Comparison of ENCODE assay signal across 8 cellular contexts in the genomic region with DNA sequence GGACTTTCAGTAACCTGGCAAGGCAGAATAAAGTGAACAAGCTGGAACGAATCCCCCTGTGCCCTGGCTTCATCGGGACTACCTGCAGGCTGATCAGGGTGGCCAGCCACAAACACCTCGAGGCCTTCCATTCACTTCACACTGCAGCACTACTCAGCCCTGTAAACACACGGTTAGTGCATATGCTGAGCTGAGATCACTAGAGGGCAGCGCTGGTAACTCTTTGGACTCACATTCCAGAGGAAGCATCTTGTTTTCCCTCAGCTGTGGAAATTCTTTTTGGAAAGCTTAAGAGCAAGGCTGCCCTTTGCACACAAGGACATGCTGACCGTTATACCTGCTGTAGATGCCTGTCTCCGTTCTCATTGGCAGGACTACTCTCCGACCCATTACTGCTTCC. TPM values are rescaled to one million over a fixed set of nuclear protein-coding genes. Genes with fewer than 3 reads are reported as not detected.
DNase-seq lines count a peak whose midpoint lies in the region; ATAC-seq and TF ChIP-seq lines count a peak whose summit lies in the region.

No MANE protein-coding gene starts in this region.

- H3K9me3 ChIP-seq in naive thymus-derived CD4-positive, alpha-beta T cell (ENCODE audit: control insufficient read depth in 2 of 3, low read length in 3 of 3) = no peaks in the 10 kb centered on the region

- H3K4me3 ChIP-seq in naive thymus-derived CD4-positive, alpha-beta T cell (ENCODE audit: low read length) = no peak overlapping the region

- peaks cover 20 to 95% (median 36%) of the 10 kb centered on the region in 3 experiments for H3K36me3 ChIP-seq in naive thymus-derived CD4-positive, alpha-beta T cell (ENCODE audit: control insufficient read depth in 2 of 3, insufficient read depth in 3 of 3, low read length in 3 of 3)

- peak overlapping the region in 4 of 9 donors; percentile 7 to 66 (median 40) for H3K27ac Mint-ChIP-seq in naive thymus-derived CD4-positive, alpha-beta T cell
- H3K27ac Mint-ChIP-seq in mesothelial cell of epicardium = no peak overlapping the region

- TF ChIP-seq CTCF in AG09319 (IDR thresholded peaks at IDR 0.05; ENCODE audit: low read depth, low read length) = peak; percentile 58
- peak; percentile 55 for TF ChIP-seq CTCF in GM13977 (IDR thresholded peaks at IDR 0.05; ENCODE audit: extremely low read depth, insufficient read depth, missing control alignments)
- no peak for TF ChIP-seq CTCF in mesothelial cell of epicardium (IDR thresholded peaks at IDR 0.05; ENCODE audit: unreplicated experiment)

- DNase-seq in AG09319 (ENCODE audit: extremely low read depth, low read depth) = no peak
- DNase-seq in GM13977 (ENCODE audit: low spot score) = no peak
- DNase-seq in NCI-H69 (lab: John Stamatoyannopoulos, UW) = peak; percentile 51
- DNase-seq in cerebellar cortex (ENCODE audit: low spot score) = peak; percentile 86
- no peak for DNase-seq in naive thymus-derived CD4-positive, alpha-beta T cell
- no peak for DNase-seq in mesothelial cell of epicardium (ENCODE audit: low spot score in 2 of 2, unreplicated experiment in 2 of 2)
- DNase-seq in stimulated activated CD4-positive, alpha-beta T cell treated with anti-CD3 and anti-CD28 coated beads, Interleukin-4, amount 100 ng/mL, for 1 hour = no peak

- POLR2A ChIA-PET in naive thymus-derived CD4-positive, alpha-beta T cell (lab: Charles Lee) = no interaction called here

- in situ Hi-C loops in GM13977 (cut with MboI; ENCODE audit: low pct_unique_long_range_greater_than_20kb, low sequenced_read_pairs, unreplicated experiment) = no loop called here

- H3K9me3 Mint-ChIP-seq in naive thymus-derived CD4-positive, alpha-beta T cell = no peaks in the 10 kb centered on the region
- no peaks in the 10 kb centered on the region for H3K9me3 Mint-ChIP-seq in mesothelial cell of epicardium

- intact Hi-C loops in naive thymus-derived CD4-positive, alpha-beta T cell (cut with micrococcal nuclease) = no loop called here

- ATAC-seq in naive thymus-derived CD4-positive, alpha-beta T cell = peak; percentile 48
- ATAC-seq in GM18858 (IDR thresholded peaks at IDR 0.05; ENCODE audit: unreplicated experiment) = no peak

- CTCF ChIA-PET in naive thymus-derived CD4-positive, alpha-beta T cell (lab: Charles Lee) = interaction anchor here (0.7 to 1.5 kb wide), 2 partner anchors 10 to 11 kb away, joined by 3 to 6 read pairs; no protein-coding TSS in a partner anchor

- H3K27me3 Mint-ChIP-seq in naive thymus-derived CD4-positive, alpha-beta T cell = no peaks in the 10 kb centered on the region
- no peaks in the 10 kb centered on the region for H3K27me3 Mint-ChIP-seq in mesothelial cell of epicardium (ENCODE audit: low read depth)

- peaks cover 0 to 16% (median 0%) of the 10 kb centered on the region in 7 donors for H3K4me1 Mint-ChIP-seq in naive thymus-derived CD4-positive, alpha-beta T cell
- H3K4me1 Mint-ChIP-seq in mesothelial cell of epicardium = no peaks in the 10 kb centered on the region

- no peaks in the 10 kb centered on the region for H3K27me3 ChIP-seq in naive thymus-derived CD4-positive, alpha-beta T cell (ENCODE audit: control insufficient read depth in 2 of 2, insufficient read depth in 2 of 2, low read length in 2 of 2)

- H3K4me3 Mint-ChIP-seq in naive thymus-derived CD4-positive, alpha-beta T cell = no peak overlapping the region
- no peak overlapping the region for H3K4me3 Mint-ChIP-seq in mesothelial cell of epicardium

- no peaks in the 10 kb centered on the region for H3K4me1 ChIP-seq in naive thymus-derived CD4-positive, alpha-beta T cell (ENCODE audit: control insufficient read depth in 2 of 2, insufficient read depth in 2 of 2, low read length in 2 of 2)

- peaks cover 38 to 70% (median 51%) of the 10 kb centered on the region in 5 donors for H3K36me3 Mint-ChIP-seq in naive thymus-derived CD4-positive, alpha-beta T cell
- peaks cover 62% of the 10 kb centered on the region for H3K36me3 Mint-ChIP-seq in mesothelial cell of epicardium

- no peak overlapping the region for H3K27ac ChIP-seq in naive thymus-derived CD4-positive, alpha-beta T cell (ENCODE audit: low read depth, low read length)

RNA-seq across cellular contexts. Expression of a gene that starts 32.1 kb away (rescaled TPM):
- total RNA-seq in naive thymus-derived CD4-positive, alpha-beta T cell = not detected
- not detected for polyA plus RNA-seq in naive thymus-derived CD4-positive, alpha-beta T cell
- total RNA-seq in mesothelial cell of epicardium = 1.4 to 1.6 TPM (median 1.6 TPM) in 3 replicates

Comparison
In these comparisons a context has a peak if more than half of its experiments do, and no peak if none do; other contexts are left out.
1. DNase-seq: peak in NCI-H69 (single experiment) and cerebellar cortex (single experiment); none in AG09319 (single experiment), GM13977 (single experiment), naive thymus-derived CD4-positive, alpha-beta T cell (0 of 9), mesothelial cell of epicardium (0 of 2) and stimulated activated CD4-positive, alpha-beta T cell treated with anti-CD3 and anti-CD28 coated beads, Interleukin-4, amount 100 ng/mL, for 1 hour (single experiment).